In the genomic region with DNA sequence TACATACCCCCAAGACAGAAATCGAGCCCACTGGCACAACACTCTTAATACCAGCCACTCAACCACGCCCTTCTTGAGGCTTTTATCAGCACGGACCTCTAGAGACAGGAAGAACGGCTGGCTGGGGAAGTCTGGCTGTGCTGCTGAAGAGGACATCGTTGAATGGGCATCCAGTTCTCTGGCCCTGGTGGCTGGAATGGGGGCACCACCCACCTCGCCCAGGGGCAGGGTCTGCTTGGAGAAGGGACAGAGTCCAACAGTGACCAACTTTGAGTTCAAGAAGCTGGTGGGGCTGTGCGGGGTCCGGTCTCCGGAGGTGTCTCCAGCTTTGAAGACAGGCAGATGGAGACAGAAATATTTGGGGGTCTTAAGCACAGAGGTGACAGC, we compare ENCODE assay signal across 23 cellular contexts.
DNase-seq lines count a peak whose midpoint lies in the region; ATAC-seq, FAIRE-seq and TF ChIP-seq lines count a peak whose summit lies in the region.
"Had no signal": no experiment of that assay in that cellular context is flagged by ENCODE, and none has a peak within 500 bp of the region (broad histone marks: within the 10 kb centered on the region; RNA-seq: fewer than 3 reads in every experiment).

No MANE protein-coding gene starts in this region.

- TF ChIP-seq POLR2A in H1 (IDR thresholded peaks at IDR 0.05; ENCODE audit: control extremely low read depth in 1 of 2, low read depth in 2 of 2, low read length in 2 of 2) (no peak), sigmoid colon (IDR thresholded peaks at IDR 0.05) (no peak), breast epithelium (IDR thresholded peaks at IDR 0.05) (no peak)

- no peak overlapping the region for H3K14ac ChIP-seq in H1 (ENCODE audit: insufficient read length)

- H3K27me3 ChIP-seq in H1 (replicated peaks in 1 of 4; ENCODE audit: control insufficient read depth in 3 of 4, extremely low read depth in 1 of 4, insufficient read depth in 3 of 4, low read length in 3 of 4) = no peaks in the 10 kb centered on the region
- no peaks in the 10 kb centered on the region for H3K27me3 ChIP-seq in sigmoid colon
- no peaks in the 10 kb centered on the region for H3K27me3 ChIP-seq in breast epithelium
- H3K27me3 ChIP-seq: hepatocyte, upper lobe of left lung had no signal

- no peak overlapping the region for H3K4me3 ChIP-seq in OCI-LY7 (ENCODE audit: low read depth, low read length, poor library complexity, severe bottlenecking)
- H3K4me3 ChIP-seq in H1 (ENCODE audit: extremely low read depth in 1 of 4, insufficient read depth in 2 of 4, low read depth in 3 of 4, low read length in 4 of 4) = no peak overlapping the region
- no peak overlapping the region for H3K4me3 ChIP-seq in sigmoid colon
- H3K4me3 ChIP-seq in breast epithelium = no peak overlapping the region
- H3K4me3 ChIP-seq: hepatocyte, mucosa of descending colon, spleen, upper lobe of left lung had no signal

- peaks cover 46% of the 10 kb centered on the region for H3K4me1 Mint-ChIP-seq in activated CD4-positive, alpha-beta T cell treated with anti-CD3 and anti-CD28 coated beads, Interleukin-2, amount 10 ng/mL, durations not matched to agents 24 days and 14 days

- H3K56ac ChIP-seq in H1 (replicated peaks; ENCODE audit: insufficient read length, low read depth, low read length) = no peak overlapping the region

- no peak overlapping the region for H4K5ac ChIP-seq in H1 (ENCODE audit: insufficient read length, low read depth, low read length)

- peak overlapping the region; percentile 49; the same call in 1 of the 2 replicates for H2AFZ ChIP-seq in OCI-LY7 (ENCODE audit: low read length)
- no peak overlapping the region for H2AFZ ChIP-seq in H1 (ENCODE audit: low read length)
- H2AFZ ChIP-seq: hepatocyte, parathyroid adenoma had no signal

- H3K9me3 ChIP-seq in OCI-LY7 (ENCODE audit: low read length) (no peaks in the 10 kb centered on the region), H1 (ENCODE audit: insufficient read depth in 2 of 2, low read depth in 1 of 2, low read length in 1 of 2) (no peaks in the 10 kb centered on the region), sigmoid colon (no peaks in the 10 kb centered on the region), breast epithelium (no peaks in the 10 kb centered on the region)
- H3K9me3 ChIP-seq: spleen, upper lobe of left lung had no signal

- CTCF ChIA-PET in OCI-LY7 (lab: Charles Lee; ENCODE audit: unreplicated experiment) = no interaction called here
- CTCF ChIA-PET in H1 (lab: Charles Lee; ENCODE audit: partially characterized antibody) = interaction anchor here (0.6 to 1.7 kb wide), 3 partner anchors 10 to 426 kb away, joined by 3 to 8 read pairs (median 3); no protein-coding TSS in a partner anchor

- no peak overlapping the region for H4K8ac ChIP-seq in H1 (ENCODE audit: extremely low read depth, insufficient read depth, low read length)

- 93% methylated on average over 9 of the region's 9 CpGs; no CpG with 5 or more reads in 1 of the 2 experiments for WGBS in H1 (ENCODE audit: extremely low coverage in 1 of 2, insufficient coverage in 1 of 2, insufficient read length in 1 of 2, insufficient replicate concordance in 2 of 2, low coverage in 1 of 2, low lambda C conversion rate in 2 of 2, missing lambda C conversion rate in 1 of 2), 2 experiments
- 73 to 77% methylated on average over 9 of the region's 9 CpGs for WGBS in sigmoid colon, 2 donors

- no peaks in the 10 kb centered on the region for H3K9me3 Mint-ChIP-seq in activated CD4-positive, alpha-beta T cell treated with anti-CD3 and anti-CD28 coated beads, Interleukin-2, amount 10 ng/mL, durations not matched to agents 24 days and 14 days
- H3K9me3 Mint-ChIP-seq: activated B cell treated with CpG ODN at 0.5 μM for 24 hours; activated naive CD4-positive, alpha-beta T cell treated with anti-CD3 and anti-CD28 coated beads for 36 hours had no signal

- H3K4ac ChIP-seq in H1 (replicated peaks; ENCODE audit: insufficient read length, low read depth, low read length) = no peak overlapping the region

- no peaks in the 10 kb centered on the region for H3K79me1 ChIP-seq in H1 (ENCODE audit: low read depth, low read length)

- no peak overlapping the region for H2BK20ac ChIP-seq in H1 (ENCODE audit: low read length)

- H3K27ac Mint-ChIP-seq in activated CD4-positive, alpha-beta T cell treated with anti-CD3 and anti-CD28 coated beads, Interleukin-2, amount 10 ng/mL, durations not matched to agents 24 days and 14 days = peak overlapping the region; percentile 37
- H3K27ac Mint-ChIP-seq: activated B cell treated with CpG ODN at 0.5 μM for 24 hours; activated naive CD4-positive, alpha-beta T cell treated with anti-CD3 and anti-CD28 coated beads for 36 hours had no signal

- H3K4me1 ChIP-seq in OCI-LY7 (ENCODE audit: insufficient read depth, low read length, poor library complexity, severe bottlenecking) (peaks cover 15% of the 10 kb centered on the region), H1 (replicated peaks in 1 of 4; ENCODE audit: control insufficient read depth in 3 of 4, insufficient read depth in 4 of 4, low read length in 3 of 4) (peaks cover 0 to 4% (median 0%) of the 10 kb centered on the region in 4 experiments; a peak in 3 of 7 replicates), sigmoid colon (peaks cover 0 to 69% (median 64%) of the 10 kb centered on the region in 4 donors), breast epithelium (no peaks in the 10 kb centered on the region)
- H3K4me1 ChIP-seq: parathyroid adenoma had no signal

- TF ChIP-seq EP300 in H1 (IDR thresholded peaks at IDR 0.05; ENCODE audit: borderline replicate concordance in 1 of 2, low read depth in 2 of 2, low read length in 2 of 2) = no peak
- no peak for TF ChIP-seq EP300 in sigmoid colon (IDR thresholded peaks at IDR 0.05)

- no peak overlapping the region for H4K91ac ChIP-seq in H1 (replicated peaks; ENCODE audit: insufficient read length, low read length)

- intact Hi-C loops in activated CD4-positive, alpha-beta T cell treated with anti-CD3 and anti-CD28 coated beads, Interleukin-2, amount 10 ng/mL, durations not matched to agents 24 days and 14 days (cut with micrococcal nuclease) = no loop called here
- intact Hi-C loops in OCI-LY7 (cut with micrococcal nuclease; ENCODE audit: unreplicated experiment) (no loop called here), sigmoid colon (cut with DNase I) (loop anchor here (5.0 kb wide), 1 partner anchor 47 kb away; no protein-coding TSS in a partner anchor), breast epithelium (cut with DNase I; ENCODE audit: low total_unique reads) (no loop called here)

- no peak overlapping the region for H2BK15ac ChIP-seq in H1 (ENCODE audit: low read length)

- H4K20me1 ChIP-seq in OCI-LY7 (ENCODE audit: insufficient read depth, low read length) (no peaks in the 10 kb centered on the region), H1 (replicated peaks in 1 of 2; ENCODE audit: control insufficient read depth in 1 of 2, insufficient read depth in 2 of 2, low read length in 2 of 2) (no peaks in the 10 kb centered on the region)

- TF ChIP-seq CTCF in OCI-LY7 (conservative IDR thresholded peaks at IDR 0.05; ENCODE audit: low read length) = no peak
- TF ChIP-seq CTCF in H1 (IDR thresholded peaks at IDR 0.05; ENCODE audit: control extremely low read depth in 1 of 3, insufficient read depth in 1 of 3, low read depth in 1 of 3, low read length in 3 of 3) = no peak
- no peak for TF ChIP-seq CTCF in sigmoid colon (IDR thresholded peaks at IDR 0.05)
- no peak for TF ChIP-seq CTCF in breast epithelium (IDR thresholded peaks at IDR 0.05)

- POLR2A ChIA-PET in OCI-LY7 (lab: Charles Lee) = no interaction called here
- POLR2A ChIA-PET in H1 (lab: Charles Lee; ENCODE audit: partially characterized antibody) = no interaction called here

- no peak overlapping the region for H3K9ac ChIP-seq in H1 (replicated peaks in 1 of 4; ENCODE audit: extremely low read depth in 1 of 4, low read depth in 3 of 4, low read length in 3 of 4)
- H3K9ac ChIP-seq: parathyroid adenoma had no signal

- DNase-seq in activated CD4-positive, alpha-beta T cell treated with anti-CD3 and anti-CD28 coated beads, Interleukin-2, amount 10 ng/mL, durations not matched to agents 24 days and 14 days = no peak
- DNase-seq in activated CD4-positive, alpha-beta T cell treated with anti-CD3 and anti-CD28 coated beads, Interleukin-2, amount 50 U/mL, for 1 hour = no peak
- DNase-seq in OCI-LY7 (ENCODE audit: low spot score) (no peak), H1 (ENCODE audit: low read depth in 1 of 2, low spot score in 2 of 2) (no peak), sigmoid colon (peak; percentile 57), globus pallidus (ENCODE audit: low spot score) (no peak), breast epithelium (ENCODE audit: low spot score in 2 of 2) (no peak)
- DNase-seq: 8988T; activated B cell treated with CpG ODN at 0.5 μM for 24 hours; activated naive CD4-positive, alpha-beta T cell treated with anti-CD3 and anti-CD28 coated beads for 36 hours; Calu3; effector CD4-positive, alpha-beta T cell; Kasumi-1; mucosa of descending colon; NCI-H1417; NCI-H2171 treated with DMSO at 0.1 percent for 48 hours; spleen; stimulated activated naive CD4-positive, alpha-beta T cell had no signal

- no peak overlapping the region for H3K23ac ChIP-seq in H1 (ENCODE audit: insufficient read length)

- H2BK120ac ChIP-seq in H1 (replicated peaks; ENCODE audit: low read depth, low read length) = no peak overlapping the region

- no peak for ATAC-seq in GM18909 (IDR thresholded peaks at IDR 0.05; ENCODE audit: poor library complexity, unreplicated experiment)
- ATAC-seq: mucosa of descending colon had no signal

- H3K79me2 ChIP-seq in OCI-LY7 (ENCODE audit: insufficient read depth, low read depth, low read length) (no peaks in the 10 kb centered on the region), H1 (ENCODE audit: control insufficient read depth in 1 of 2, insufficient read depth in 2 of 2, low read length in 2 of 2) (no peaks in the 10 kb centered on the region)
- H3K79me2 ChIP-seq: hepatocyte had no signal

- no peak overlapping the region; the same call in 1 of the 2 replicates for H3K4me2 ChIP-seq in OCI-LY7 (ENCODE audit: low read length)
- H3K4me2 ChIP-seq in H1 (ENCODE audit: insufficient read depth in 1 of 2, low read depth in 2 of 2, low read length in 2 of 2) = no peak overlapping the region
- H3K4me2 ChIP-seq: hepatocyte had no signal

- H3K36me3 ChIP-seq in OCI-LY7 (ENCODE audit: insufficient read depth, low read length) (no peaks in the 10 kb centered on the region), H1 (ENCODE audit: control insufficient read depth in 2 of 4, insufficient read depth in 4 of 4, low read length in 3 of 4) (no peaks in the 10 kb centered on the region), sigmoid colon (no peaks in the 10 kb centered on the region), breast epithelium (no peaks in the 10 kb centered on the region)
- H3K36me3 ChIP-seq: spleen had no signal

- no peak overlapping the region for H3K18ac ChIP-seq in H1 (ENCODE audit: extremely low read depth, low read length)

- H3K4me3 Mint-ChIP-seq in activated CD4-positive, alpha-beta T cell treated with anti-CD3 and anti-CD28 coated beads, Interleukin-2, amount 10 ng/mL, durations not matched to agents 24 days and 14 days = no peak overlapping the region
- H3K4me3 Mint-ChIP-seq: activated B cell treated with CpG ODN at 0.5 μM for 24 hours; activated naive CD4-positive, alpha-beta T cell treated with anti-CD3 and anti-CD28 coated beads for 36 hours had no signal

- H2AK5ac ChIP-seq in H1 (ENCODE audit: low read depth, low read length) = peak overlapping the region; percentile 84; the same call in 1 of the 2 replicates

- H3K27me3 Mint-ChIP-seq in activated CD4-positive, alpha-beta T cell treated with anti-CD3 and anti-CD28 coated beads, Interleukin-2, amount 10 ng/mL, durations not matched to agents 24 days and 14 days = no peaks in the 10 kb centered on the region

- no TSS peak for BruUV-seq in OCI-LY7 (replicated peaks; lab: Mats Ljungman, UMichigan)

- H2BK5ac ChIP-seq in H1 (ENCODE audit: low read depth, low read length) = no peak overlapping the region

- H3K27ac ChIP-seq in OCI-LY7 (ENCODE audit: low read depth, low read length, poor library complexity, severe bottlenecking) = no peak overlapping the region
- H3K27ac ChIP-seq in H1 (ENCODE audit: low read depth, low read length) = no peak overlapping the region
- H3K27ac ChIP-seq in sigmoid colon = peak overlapping the region in 2 of 4 donors; percentile 73 to 74
- no peak overlapping the region for H3K27ac ChIP-seq in breast epithelium
- H3K27ac ChIP-seq: hepatocyte, parathyroid adenoma, spleen had no signal

- FAIRE-seq in H1 (lab: Jason Lieb, UNC) = no peak
- FAIRE-seq: G401.6 had no signal

- no peak overlapping the region for H2BK12ac ChIP-seq in H1 (ENCODE audit: low read depth, low read length)

- H3K9me2 ChIP-seq in OCI-LY7 (ENCODE audit: insufficient read depth, low read length) = no peaks in the 10 kb centered on the region

- H3K36me3 Mint-ChIP-seq in activated CD4-positive, alpha-beta T cell treated with anti-CD3 and anti-CD28 coated beads, Interleukin-2, amount 10 ng/mL, durations not matched to agents 24 days and 14 days (ENCODE audit: low read depth) = peaks cover 18% of the 10 kb centered on the region

- no peak for TF ChIP-seq RAD21 in H1 (IDR thresholded peaks at IDR 0.05 in 1 of 2, conservative IDR thresholded peaks at IDR 0.05 in 1 of 2; ENCODE audit: low read depth in 2 of 2, low read length in 2 of 2)

- no peaks in the 10 kb centered on the region for H3K23me2 ChIP-seq in H1 (ENCODE audit: low read depth, low read length)
